15 cellular contexts compared by ENCODE assay signal in genomic region chr15:25391971-25392733, GRCh38. TPM values are rescaled to one million over a fixed set of nuclear protein-coding genes. Genes with fewer than 3 reads are reported as not detected.
DNase-seq lines count a peak whose midpoint lies in the region; ATAC-seq and TF ChIP-seq lines count a peak whose summit lies in the region.
"Had no signal": no experiment of that assay in that cellular context is flagged by ENCODE, and none has a peak within 500 bp of the region (broad histone marks: within the 10 kb centered on the region; RNA-seq: fewer than 3 reads in every experiment).

No MANE protein-coding gene starts in this region.

- no peak overlapping the region for H3K4me3 ChIP-seq in Panc1 (ENCODE audit: low read depth in 2 of 2, low read length in 2 of 2)
- no peak overlapping the region for H3K4me3 ChIP-seq in fibroblast of mammary gland (ENCODE audit: control insufficient read depth, low read depth, low read length)
- no peak overlapping the region for H3K4me3 ChIP-seq in GM23338
- no peak overlapping the region for H3K4me3 ChIP-seq in spleen
- H3K4me3 ChIP-seq: prostate gland, upper lobe of left lung had no signal

- H3K9me2 ChIP-seq in GM23338 (ENCODE audit: insufficient read depth): no peaks in the 10 kb centered on the region; the same call in 1 of the 2 replicates

- ATAC-seq in Panc1: no peak
- ATAC-seq in omental fat pad (ENCODE audit: low FRiP score): peak; percentile 87
- ATAC-seq in GM18909 (IDR thresholded peaks at IDR 0.05; ENCODE audit: poor library complexity, unreplicated experiment): no peak
- ATAC-seq in GM23338: no peak
- ATAC-seq: activated CD8-positive, alpha-beta T cell treated with anti-CD3 and anti-CD28 coated beads for 36 hours had no signal

- H2AFZ ChIP-seq in GM23338: no peak overlapping the region

- H3K27ac ChIP-seq in Panc1 (ENCODE audit: low read length) (no peak overlapping the region), GM23338 (ENCODE audit: low read depth) (no peak overlapping the region), spleen (peak overlapping the region in 1 of 8 donors; percentile 12)
- H3K27ac ChIP-seq: prostate gland, upper lobe of left lung had no signal

- CTCF ChIA-PET in Panc1 (lab: Charles Lee): no interaction called here

- POLR2A ChIA-PET in Panc1 (lab: Charles Lee): no interaction called here

- intact Hi-C loops in Panc1 (cut with micrococcal nuclease; ENCODE audit: unreplicated experiment) (no loop called here), spleen (cut with DNase I; ENCODE audit: low total_unique reads) (no loop called here)

- H3K4me1 Mint-ChIP-seq in GM23338: peaks cover 14% of the 10 kb centered on the region

- H4K20me1 ChIP-seq in GM23338 (replicated peaks; ENCODE audit: insufficient read depth): no peaks in the 10 kb centered on the region

- TF ChIP-seq CTCF in Panc1 (IDR thresholded peaks at IDR 0.05): no peak
- TF ChIP-seq CTCF in fibroblast of mammary gland (conservative IDR thresholded peaks at IDR 0.05; ENCODE audit: control insufficient read depth, insufficient read depth, low read depth, low read length): no peak
- no peak for TF ChIP-seq CTCF in omental fat pad (IDR thresholded peaks at IDR 0.05)
- no peak for TF ChIP-seq CTCF in GM23338 (conservative IDR thresholded peaks at IDR 0.05; ENCODE audit: low read depth in 2 of 2)
- no peak for TF ChIP-seq CTCF in spleen (IDR thresholded peaks at IDR 0.05 in 8 of 11, conservative IDR thresholded peaks at IDR 0.05 in 3 of 11)

- no peaks in the 10 kb centered on the region for H3K27me3 ChIP-seq in Panc1 (ENCODE audit: control insufficient read depth, insufficient read depth, low read length)
- H3K27me3 ChIP-seq in GM23338 (ENCODE audit: insufficient read depth): no peaks in the 10 kb centered on the region
- H3K27me3 ChIP-seq in spleen (replicated peaks in 1 of 7): no peaks in the 10 kb centered on the region
- H3K27me3 ChIP-seq: upper lobe of left lung had no signal

- BruUV-seq in Panc1 (replicated peaks; lab: Mats Ljungman, UMichigan): TSS peak; percentile 3

- no peak overlapping the region for H3K4me3 Mint-ChIP-seq in GM23338
- H3K4me3 Mint-ChIP-seq: activated CD8-positive, alpha-beta T cell treated with anti-CD3 and anti-CD28 coated beads for 36 hours; activated naive CD8-positive, alpha-beta T cell treated with anti-CD3 and anti-CD28 coated beads, Interleukin-2, amount 10 ng/mL, durations not matched to agents 7 days and 5 days had no signal

- 88 to 93% (median 90%) methylated on average over 4 of the region's 4 CpGs for WGBS in spleen, 5 donors

- H3K36me3 ChIP-seq in Panc1 (ENCODE audit: control insufficient read depth, insufficient read depth, low read length) (no peaks in the 10 kb centered on the region), GM23338 (ENCODE audit: insufficient read depth) (no peaks in the 10 kb centered on the region), spleen (peaks cover 0 to 64% (median 0%) of the 10 kb centered on the region in 6 donors)
- H3K36me3 ChIP-seq: prostate gland had no signal

- H3F3A ChIP-seq in GM23338 (replicated peaks; ENCODE audit: low read depth): no peaks in the 10 kb centered on the region

- no peaks in the 10 kb centered on the region for H3K27me3 Mint-ChIP-seq in GM23338 (ENCODE audit: insufficient read depth, low read depth, poor library complexity)
- H3K27me3 Mint-ChIP-seq: activated CD8-positive, alpha-beta T cell treated with anti-CD3 and anti-CD28 coated beads for 36 hours; activated naive CD8-positive, alpha-beta T cell treated with anti-CD3 and anti-CD28 coated beads, Interleukin-2, amount 10 ng/mL, durations not matched to agents 7 days and 5 days had no signal

- no peak overlapping the region for H3K27ac Mint-ChIP-seq in GM23338
- H3K27ac Mint-ChIP-seq: activated CD8-positive, alpha-beta T cell treated with anti-CD3 and anti-CD28 coated beads for 36 hours; activated naive CD8-positive, alpha-beta T cell treated with anti-CD3 and anti-CD28 coated beads, Interleukin-2, amount 10 ng/mL, durations not matched to agents 7 days and 5 days had no signal

- H3K36me3 Mint-ChIP-seq in GM23338 (ENCODE audit: low read depth): peaks cover 19% of the 10 kb centered on the region; the same call in 2 of the 3 replicates

- DNase-seq in EH (ENCODE audit: low read depth) (peak; percentile 91), Panc1 (ENCODE audit: low read depth, low spot score) (no peak), fibroblast of mammary gland (ENCODE audit: low read depth) (peak; percentile 92), omental fat pad (ENCODE audit: low spot score) (no peak), GM23338 (ENCODE audit: low spot score) (no peak), anterior cingulate cortex (lab: John Stamatoyannopoulos, UW) (no peak), spleen (no peak)
- DNase-seq: activated CD8-positive, alpha-beta T cell treated with anti-CD3 and anti-CD28 coated beads for 36 hours; activated naive CD8-positive, alpha-beta T cell treated with anti-CD3 and anti-CD28 coated beads, Interleukin-2, amount 10 ng/mL, durations not matched to agents 7 days and 5 days; NCI-H1105; NCI-H748 treated with DMSO at 0.1 percent for 48 hours; SW 1271; upper lobe of left lung had no signal

- in situ Hi-C loops in Panc1 (cut with HindIII; ENCODE audit: low pct_unique_long_range_greater_than_20kb, low sequenced_read_pairs): no loop called here

- no peak overlapping the region for H3K4me2 ChIP-seq in GM23338

- H3K9me3 Mint-ChIP-seq in GM23338: no peaks in the 10 kb centered on the region

- H3K79me2 ChIP-seq in GM23338 (replicated peaks; ENCODE audit: insufficient read depth): peaks cover 93% of the 10 kb centered on the region

- H3K4me1 ChIP-seq in Panc1 (ENCODE audit: control insufficient read depth, insufficient read depth, low read length) (no peaks in the 10 kb centered on the region), GM23338 (ENCODE audit: insufficient read depth) (peaks cover 6% of the 10 kb centered on the region; the same call in 1 of the 2 replicates), spleen (peaks cover 0 to 28% (median 3%) of the 10 kb centered on the region in 6 donors)
- H3K4me1 ChIP-seq: prostate gland had no signal

- no peak for TF ChIP-seq POLR2A in spleen (IDR thresholded peaks at IDR 0.05)

- no peaks in the 10 kb centered on the region for H3K9me3 ChIP-seq in Panc1 (ENCODE audit: control insufficient read depth, insufficient read depth, low read depth, low read length)
- H3K9me3 ChIP-seq in spleen: peaks cover 0 to 11% (median 1%) of the 10 kb centered on the region in 8 donors
- H3K9me3 ChIP-seq: prostate gland had no signal

TF ChIP-seq in GM23338, 12 proteins besides CTCF, POLR2A, EP300 and RAD21 (continues in another document):
- no peak for TF ChIP-seq CREB1 (CRISPR knock-in tag; IDR thresholded peaks at IDR 0.05; ENCODE audit: low read depth)

RNA-seq across cellular contexts. Expression of gene UBE3A, which starts 46.7 kb away (rescaled TPM):
- 102 TPM for total RNA-seq in Panc1 (2021; ENCODE audit: unreplicated experiment)
- polyA plus RNA-seq in Panc1 (2012; ENCODE audit: insufficient read length): 37.9 TPM
- total RNA-seq in omental fat pad: 10 to 100 TPM; 54.1 to 71.6 (median 61.9) TPM
- total RNA-seq in GM23338 (2014; rRNA removed; shearing (Covaris generic)): 85.1 and 96.1 TPM in 2 replicates
- polyA plus RNA-seq in GM23338 (2016; fragmentation: Nextera tagmentation; extraction: Ambion mirVana): 145 and 150 TPM in 2 replicates
- 100 to 1,000 TPM in 5 of 7 donors, 10 to 100 TPM in 2; 89.3 to 111 (median 108) TPM for total RNA-seq in spleen
- 10 to 100 TPM; 12.2 to 15.3 (median 14.4) TPM for polyA plus RNA-seq in spleen

Comparison
In these comparisons a context has a peak if more than half of its experiments do, and no peak if none do; other contexts are left out.
1. DNase-seq: peak in EH (single experiment) and fibroblast of mammary gland (single experiment); none in Panc1 (single experiment), omental fat pad (single experiment), GM23338 (single experiment), anterior cingulate cortex (0 of 58) and spleen (single experiment).